ENCODE assay signal across 23 cellular contexts in the genomic region with DNA sequence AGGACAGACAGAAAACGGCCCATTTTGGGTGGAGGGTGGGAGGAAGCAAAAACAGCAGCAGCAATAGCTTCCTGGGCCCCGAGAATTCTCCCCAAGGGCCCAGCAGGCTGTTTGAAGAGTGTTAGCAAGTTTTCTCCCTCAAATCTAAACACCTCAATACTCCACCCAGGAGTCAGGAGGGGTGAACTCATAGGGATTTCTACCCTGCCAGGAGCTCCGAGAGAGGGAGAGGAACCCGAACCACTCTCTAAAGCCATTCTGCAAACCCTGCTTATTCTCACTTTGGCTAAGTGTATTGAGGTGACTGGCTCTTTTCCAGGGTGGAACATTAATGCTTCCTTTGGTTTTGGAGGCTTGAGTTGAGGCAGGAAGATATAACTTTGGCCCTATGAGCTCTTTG.
"Had no signal": no experiment of that assay in that cellular context is flagged by ENCODE, and none has a peak within 500 bp of the region (broad histone marks: within the 10 kb centered on the region; RNA-seq: fewer than 3 reads in every experiment).

No MANE protein-coding gene starts in this region.

- ATAC-seq: activated CD8-positive, alpha-beta memory T cell treated with anti-CD3 and anti-CD28 coated beads, Interleukin-2, amount 10 ng/mL, durations not matched to agents 7 days and 5 days; activated T-cell treated with anti-CD3 and anti-CD28 coated beads, Interleukin-2, amount 50 U/mL, for 4 hours; PC-3 had no signal

- H3K27ac Mint-ChIP-seq: activated B cell treated with CpG ODN at 0.5 μM for 24 hours; activated CD4-positive, alpha-beta T cell treated with anti-CD3 and anti-CD28 coated beads, Interleukin-2, amount 10 ng/mL, durations not matched to agents 24 days and 14 days; activated CD8-positive, alpha-beta memory T cell treated with anti-CD3 and anti-CD28 coated beads, Interleukin-2, amount 10 ng/mL, durations not matched to agents 7 days and 5 days; activated naive CD4-positive, alpha-beta T cell treated with anti-CD3 and anti-CD28 coated beads for 36 hours; activated naive CD8-positive, alpha-beta T cell; brain; T-helper 1 cell treated with Interleukin-12 subunit alpha and Interleukin-12 subunit beta and Interleukin-4 antibody, amounts not matched to agents 30 μg/mL and 1 μg/mL, for 36 hours had no signal

- FAIRE-seq: astrocyte had no signal

- H3K4me1 Mint-ChIP-seq: brain had no signal

- DNase-seq: activated B cell treated with CpG ODN at 0.5 μM for 24 hours; activated CD4-positive, alpha-beta T cell treated with anti-CD3 and anti-CD28 coated beads for 1 hour; activated CD4-positive, alpha-beta T cell treated with anti-CD3 and anti-CD28 coated beads, Interleukin-2, amount 10 ng/mL, durations not matched to agents 24 days and 14 days; activated CD4-positive, alpha-beta T cell treated with anti-CD3 and anti-CD28 coated beads, Interleukin-2, amount 50 U/mL, for 48 hours; activated CD8-positive, alpha-beta memory T cell treated with anti-CD3 and anti-CD28 coated beads, Interleukin-2, amount 10 ng/mL, durations not matched to agents 7 days and 5 days; activated gamma-delta T cell; activated naive CD4-positive, alpha-beta T cell treated with anti-CD3 and anti-CD28 coated beads for 36 hours; activated T-cell treated with anti-CD3 and anti-CD28 coated beads, Interleukin-2, amount 50 U/mL, for 4 hours; amygdala; NCI-H1105 treated with DMSO at 0.1 percent for 48 hours; NCI-H1436 treated with DMSO at 0.1 percent for 48 hours; NCI-H187 treated with DMSO at 0.1 percent for 48 hours; NCI-H2171 treated with DMSO at 0.1 percent for 48 hours; NCI-H226; NCI-H510A; NCI-H526 treated with DMSO at 0.1 percent for 48 hours; PC-3; SHP77 treated with DMSO at 0.1 percent for 48 hours; T-helper 9 cell had no signal

- H3K36me3 Mint-ChIP-seq: activated CD8-positive, alpha-beta memory T cell treated with anti-CD3 and anti-CD28 coated beads, Interleukin-2, amount 10 ng/mL, durations not matched to agents 7 days and 5 days; activated naive CD8-positive, alpha-beta T cell; brain had no signal

- H3K4me3 Mint-ChIP-seq: activated B cell treated with CpG ODN at 0.5 μM for 24 hours; activated CD4-positive, alpha-beta T cell treated with anti-CD3 and anti-CD28 coated beads, Interleukin-2, amount 10 ng/mL, durations not matched to agents 24 days and 14 days; activated CD8-positive, alpha-beta memory T cell treated with anti-CD3 and anti-CD28 coated beads, Interleukin-2, amount 10 ng/mL, durations not matched to agents 7 days and 5 days; activated naive CD4-positive, alpha-beta T cell treated with anti-CD3 and anti-CD28 coated beads for 36 hours; activated naive CD8-positive, alpha-beta T cell; activated T-cell treated with anti-CD3 and anti-CD28 coated beads, Interleukin-2, amount 50 U/mL, for 4 hours; brain; T-helper 1 cell treated with Interleukin-12 subunit alpha and Interleukin-12 subunit beta and Interleukin-4 antibody, amounts not matched to agents 30 μg/mL and 1 μg/mL, for 36 hours had no signal

- H3K9me3 Mint-ChIP-seq: activated CD4-positive, alpha-beta T cell treated with anti-CD3 and anti-CD28 coated beads, Interleukin-2, amount 10 ng/mL, durations not matched to agents 24 days and 14 days; activated naive CD4-positive, alpha-beta T cell treated with anti-CD3 and anti-CD28 coated beads for 36 hours; T-helper 1 cell treated with Interleukin-12 subunit alpha and Interleukin-12 subunit beta and Interleukin-4 antibody, amounts not matched to agents 30 μg/mL and 1 μg/mL, for 36 hours had no signal
